ENCODE assay signal across 28 cellular contexts in genomic region chr14:89787525-89787924, GRCh38.
DNase-seq lines count a peak whose midpoint lies in the region; ATAC-seq, FAIRE-seq and TF ChIP-seq lines count a peak whose summit lies in the region.
"Had no signal": no experiment of that assay in that cellular context is flagged by ENCODE, and none has a peak within 500 bp of the region (broad histone marks: within the 10 kb centered on the region; RNA-seq: fewer than 3 reads in every experiment).

No MANE protein-coding gene starts in this region.

- no peak overlapping the region for H3K4me3 Mint-ChIP-seq in astrocyte (ENCODE audit: unreplicated experiment)
- H3K4me3 Mint-ChIP-seq: activated CD4-positive, alpha-beta T cell treated with anti-CD3 and anti-CD28 coated beads, Interleukin-2, amount 10 ng/mL, durations not matched to agents 24 days and 14 days; activated CD8-positive, alpha-beta memory T cell treated with anti-CD3 and anti-CD28 coated beads, Interleukin-2, amount 10 ng/mL, durations not matched to agents 7 days and 5 days; activated naive CD8-positive, alpha-beta T cell treated with anti-CD3 and anti-CD28 coated beads for 36 hours; activated T-helper 1 cell treated with anti-CD3 and anti-CD28 coated beads, Interleukin-12 subunit alpha, Interleukin-12 subunit beta, Interleukin-2, Interleukin-4 antibody, amounts not matched to agents 30 ng/mL and 10 ng/mL and 1 ng/mL, durations not matched to agents 14 hours and 24 hours and 36 hours; CD14-positive monocyte; naive thymus-derived CD8-positive, alpha-beta T cell; T-helper 1 cell treated with Interleukin-12 subunit alpha and Interleukin-12 subunit beta and Interleukin-4 antibody, amounts not matched to agents 30 μg/mL and 1 μg/mL, for 36 hours; type B pancreatic cell had no signal

- DNase-seq in EH (ENCODE audit: low read depth) (peak; percentile 75), LHCN-M2 (ENCODE audit: low read depth) (peak; percentile 21), astrocyte (ENCODE audit: low read depth) (peak; percentile 66), myocyte (ENCODE audit: low read depth) (peak; percentile 42), NCI-H2227 (lab: John Stamatoyannopoulos, UW; ENCODE audit: unreplicated experiment) (no peak), heart left ventricle (no peak), NCI-H2107 treated with DMSO at 0.1 percent for 48 hours (lab: John Stamatoyannopoulos, UW; ENCODE audit: unreplicated experiment) (no peak), NCI-H1092 treated with DMSO at 0.1 percent for 48 hours (lab: John Stamatoyannopoulos, UW) (no peak)
- DNase-seq: activated CD4-positive, alpha-beta T cell treated with anti-CD3 and anti-CD28 coated beads, Interleukin-2, amount 10 ng/mL, durations not matched to agents 24 days and 14 days; activated CD8-positive, alpha-beta memory T cell treated with anti-CD3 and anti-CD28 coated beads, Interleukin-2, amount 10 ng/mL, durations not matched to agents 7 days and 5 days; activated naive CD8-positive, alpha-beta T cell treated with anti-CD3 and anti-CD28 coated beads for 36 hours; heart right ventricle; naive thymus-derived CD8-positive, alpha-beta T cell; NCI-H187; NCI-H226; OCI-M1; ovary; SIG-M5; stimulated activated CD4-positive, alpha-beta T cell treated with anti-CD3 and anti-CD28 coated beads, Interleukin-12 subunit alpha, Interleukin-12 subunit beta, amount 100 ng/mL, for 4 hours had no signal

- TF ChIP-seq CTCF in astrocyte (IDR thresholded peaks at IDR 0.05; ENCODE audit: insufficient read depth, low read depth, low read length) = no peak
- TF ChIP-seq CTCF in heart left ventricle (IDR thresholded peaks at IDR 0.05) = no peak

- no peak for TF ChIP-seq POLR2A in heart left ventricle (IDR thresholded peaks at IDR 0.05)

- no peaks in the 10 kb centered on the region for H3K27me3 Mint-ChIP-seq in astrocyte (ENCODE audit: low read depth, unreplicated experiment)
- H3K27me3 Mint-ChIP-seq: activated CD8-positive, alpha-beta memory T cell treated with anti-CD3 and anti-CD28 coated beads, Interleukin-2, amount 10 ng/mL, durations not matched to agents 7 days and 5 days; activated naive CD8-positive, alpha-beta T cell treated with anti-CD3 and anti-CD28 coated beads for 36 hours; naive thymus-derived CD8-positive, alpha-beta T cell; type B pancreatic cell had no signal

- no peaks in the 10 kb centered on the region for H3K79me2 ChIP-seq in astrocyte (ENCODE audit: insufficient read depth, low read length)

- no peak overlapping the region for H3K4me3 ChIP-seq in astrocyte (ENCODE audit: insufficient read depth, low read depth, low read length)
- no peak overlapping the region for H3K4me3 ChIP-seq in heart left ventricle
- H3K4me3 ChIP-seq: breast epithelium, coronary artery, heart right ventricle, K562, ovary had no signal

- no peak overlapping the region for H3K27ac Mint-ChIP-seq in astrocyte (ENCODE audit: unreplicated experiment)
- H3K27ac Mint-ChIP-seq: activated CD4-positive, alpha-beta T cell treated with anti-CD3 and anti-CD28 coated beads, Interleukin-2, amount 10 ng/mL, durations not matched to agents 24 days and 14 days; activated CD8-positive, alpha-beta memory T cell treated with anti-CD3 and anti-CD28 coated beads, Interleukin-2, amount 10 ng/mL, durations not matched to agents 7 days and 5 days; activated naive CD8-positive, alpha-beta T cell treated with anti-CD3 and anti-CD28 coated beads for 36 hours; activated T-helper 1 cell treated with anti-CD3 and anti-CD28 coated beads, Interleukin-12 subunit alpha, Interleukin-12 subunit beta, Interleukin-2, Interleukin-4 antibody, amounts not matched to agents 30 ng/mL and 10 ng/mL and 1 ng/mL, durations not matched to agents 14 hours and 24 hours and 36 hours; CD14-positive monocyte; naive thymus-derived CD8-positive, alpha-beta T cell; T-helper 1 cell treated with Interleukin-12 subunit alpha and Interleukin-12 subunit beta and Interleukin-4 antibody, amounts not matched to agents 30 μg/mL and 1 μg/mL, for 36 hours; type B pancreatic cell had no signal

- 95 to 98% (median 96%) methylated on average over 4 of the region's 4 CpGs for WGBS in heart left ventricle, 4 donors

- peaks cover under 1% of the 10 kb centered on the region for H3K9me3 Mint-ChIP-seq in astrocyte (ENCODE audit: unreplicated experiment)
- H3K9me3 Mint-ChIP-seq: activated CD4-positive, alpha-beta T cell treated with anti-CD3 and anti-CD28 coated beads, Interleukin-2, amount 10 ng/mL, durations not matched to agents 24 days and 14 days; activated naive CD8-positive, alpha-beta T cell treated with anti-CD3 and anti-CD28 coated beads for 36 hours; activated T-helper 1 cell treated with anti-CD3 and anti-CD28 coated beads, Interleukin-12 subunit alpha, Interleukin-12 subunit beta, Interleukin-2, Interleukin-4 antibody, amounts not matched to agents 30 ng/mL and 10 ng/mL and 1 ng/mL, durations not matched to agents 14 hours and 24 hours and 36 hours; naive thymus-derived CD8-positive, alpha-beta T cell; T-helper 1 cell treated with Interleukin-12 subunit alpha and Interleukin-12 subunit beta and Interleukin-4 antibody, amounts not matched to agents 30 μg/mL and 1 μg/mL, for 36 hours; type B pancreatic cell had no signal

- no peak for FAIRE-seq in astrocyte (lab: Jason Lieb, UNC)
- FAIRE-seq: K562 had no signal

- H3K9me3 ChIP-seq in astrocyte (ENCODE audit: insufficient read depth, low read depth, low read length) (no peaks in the 10 kb centered on the region), heart left ventricle (no peaks in the 10 kb centered on the region)
- H3K9me3 ChIP-seq: breast epithelium, heart right ventricle, ovary had no signal

- intact Hi-C loops in heart left ventricle (cut with DNase I) = no loop called here

- H3K4me1 ChIP-seq in astrocyte (ENCODE audit: insufficient read depth, low read length) (peaks cover 12% of the 10 kb centered on the region), heart left ventricle (no peaks in the 10 kb centered on the region)
- H3K4me1 ChIP-seq: breast epithelium, heart right ventricle had no signal

- no peaks in the 10 kb centered on the region for H4K20me1 ChIP-seq in astrocyte (ENCODE audit: insufficient read depth, low read length)

- H3K27ac ChIP-seq in astrocyte (ENCODE audit: low read depth, low read length) (no peak overlapping the region), heart left ventricle (no peak overlapping the region)
- H3K27ac ChIP-seq: breast epithelium, coronary artery, heart right ventricle, ovary, VCaP had no signal

- H3K9ac ChIP-seq in astrocyte (ENCODE audit: low read length) = no peak overlapping the region

- peak overlapping the region; percentile 36 for H2AFZ ChIP-seq in astrocyte (ENCODE audit: low read depth, low read length)

- peaks cover 5% of the 10 kb centered on the region for H3K4me1 Mint-ChIP-seq in astrocyte (ENCODE audit: low read depth, unreplicated experiment)
- H3K4me1 Mint-ChIP-seq: activated CD4-positive, alpha-beta T cell treated with anti-CD3 and anti-CD28 coated beads, Interleukin-2, amount 10 ng/mL, durations not matched to agents 24 days and 14 days; activated CD8-positive, alpha-beta memory T cell treated with anti-CD3 and anti-CD28 coated beads, Interleukin-2, amount 10 ng/mL, durations not matched to agents 7 days and 5 days; activated naive CD8-positive, alpha-beta T cell treated with anti-CD3 and anti-CD28 coated beads for 36 hours had no signal

- no peaks in the 10 kb centered on the region for H3K36me3 ChIP-seq in astrocyte (ENCODE audit: insufficient read depth, low read length)
- no peaks in the 10 kb centered on the region for H3K36me3 ChIP-seq in heart left ventricle
- H3K36me3 ChIP-seq: breast epithelium, heart right ventricle, ovary had no signal

- H3K36me3 Mint-ChIP-seq in astrocyte (ENCODE audit: low read depth, unreplicated experiment) = no peaks in the 10 kb centered on the region
- H3K36me3 Mint-ChIP-seq: activated CD8-positive, alpha-beta memory T cell treated with anti-CD3 and anti-CD28 coated beads, Interleukin-2, amount 10 ng/mL, durations not matched to agents 7 days and 5 days; activated naive CD8-positive, alpha-beta T cell treated with anti-CD3 and anti-CD28 coated beads for 36 hours; CD14-positive monocyte; naive thymus-derived CD8-positive, alpha-beta T cell had no signal

- no peak for ATAC-seq in heart left ventricle
- ATAC-seq: activated CD8-positive, alpha-beta memory T cell treated with anti-CD3 and anti-CD28 coated beads, Interleukin-2, amount 10 ng/mL, durations not matched to agents 7 days and 5 days; heart right ventricle; K562; left lobe of liver; naive thymus-derived CD8-positive, alpha-beta T cell had no signal

- no peaks in the 10 kb centered on the region for H3K27me3 ChIP-seq in astrocyte (ENCODE audit: insufficient read depth, low read length)
- H3K27me3 ChIP-seq in heart left ventricle = no peaks in the 10 kb centered on the region
- H3K27me3 ChIP-seq: breast epithelium, heart right ventricle, ovary had no signal

- H3K4me2 ChIP-seq in astrocyte (ENCODE audit: low read length) = peak overlapping the region; percentile 6

Comparison
In these comparisons a context has a peak if more than half of its experiments do, and no peak if none do; other contexts are left out.
1. DNase-seq: peak in EH (single experiment), LHCN-M2 (single experiment), astrocyte (single experiment) and myocyte (single experiment); none in NCI-H2227 (single experiment), heart left ventricle (0 of 5), NCI-H2107 treated with DMSO at 0.1 percent for 48 hours (single experiment) and NCI-H1092 treated with DMSO at 0.1 percent for 48 hours (single experiment).